In the genomic region with DNA sequence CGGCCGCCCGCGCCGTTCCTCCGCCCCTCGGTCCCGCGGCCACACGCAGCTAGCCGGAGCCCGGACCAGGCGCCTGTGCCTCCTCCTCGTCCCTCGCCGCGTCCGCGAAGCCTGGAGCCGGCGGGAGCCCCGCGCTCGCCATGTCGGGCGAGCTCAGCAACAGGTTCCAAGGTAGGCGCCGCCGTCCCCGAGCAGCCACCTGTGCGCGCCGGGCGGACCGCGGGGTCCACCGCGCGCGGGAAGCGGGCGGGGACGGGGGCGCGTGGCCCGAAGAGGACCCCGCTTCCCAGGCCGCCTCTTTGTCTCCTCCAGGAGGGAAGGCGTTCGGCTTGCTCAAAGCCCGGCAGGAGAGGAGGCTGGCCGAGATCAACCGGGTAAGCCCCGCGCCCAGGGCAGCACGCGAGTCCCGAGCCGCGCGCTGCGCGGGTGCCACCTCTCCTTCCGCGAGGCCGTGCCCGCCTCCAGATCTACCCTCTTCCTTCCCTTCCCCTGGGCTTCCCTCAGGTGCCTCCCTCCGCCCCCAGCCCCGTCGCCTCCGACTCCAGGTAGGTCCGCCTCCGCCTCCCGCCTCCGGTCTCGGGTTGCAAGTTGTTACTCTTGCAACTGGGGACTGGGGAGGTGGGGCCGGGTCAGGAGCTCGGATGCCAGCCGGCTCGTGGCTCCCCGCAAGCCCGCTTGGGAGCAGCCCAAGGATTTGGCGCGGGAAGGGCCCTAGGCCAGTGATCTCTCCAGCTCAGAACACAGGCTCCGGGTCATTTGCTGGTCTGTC, we compare ENCODE assay signal across 8 cellular contexts. TPM values are rescaled to one million over a fixed set of nuclear protein-coding genes. Genes with fewer than 3 reads are reported as not detected.
DNase-seq lines count a peak whose midpoint lies in the region; ATAC-seq and TF ChIP-seq lines count a peak whose summit lies in the region.

Gene AIF1L (plus strand): TSS at position 42 of the 769 bp plus-strand sequence. CDS start 99 bp downstream, at position 141.

- H3K9me3 Mint-ChIP-seq in activated T-helper 2 cell treated with anti-CD3 and anti-CD28 coated beads, Interferon-gamma antibody, Interleukin-2, Interleukin-4, amounts not matched to agents 10 μg/mL and 5 μg/mL and 100 μg/mL, durations not matched to agents 14 hours and 24 hours and 36 hours, result no peaks in the 10 kb centered on the region
- H3K9me3 Mint-ChIP-seq in progenitor cell of endocrine pancreas (ENCODE audit: low read depth), result no peaks in the 10 kb centered on the region

- peaks cover 0 to 42% (median 10%) of the 10 kb centered on the region in 9 donors for H3K27me3 ChIP-seq in heart left ventricle

- H3K36me3 Mint-ChIP-seq in activated T-helper 2 cell treated with anti-CD3 and anti-CD28 coated beads, Interferon-gamma antibody, Interleukin-2, Interleukin-4, amounts not matched to agents 10 μg/mL and 5 μg/mL and 100 μg/mL, durations not matched to agents 14 hours and 24 hours and 36 hours (ENCODE audit: low read depth), result no peaks in the 10 kb centered on the region
- no peaks in the 10 kb centered on the region for H3K36me3 Mint-ChIP-seq in progenitor cell of endocrine pancreas (ENCODE audit: insufficient read depth)

- H3K4me3 Mint-ChIP-seq in activated T-helper 2 cell treated with anti-CD3 and anti-CD28 coated beads, Interferon-gamma antibody, Interleukin-2, Interleukin-4, amounts not matched to agents 10 μg/mL and 5 μg/mL and 100 μg/mL, durations not matched to agents 14 hours and 24 hours and 36 hours (ENCODE audit: low read depth), result peak within 1 kb of the TSS; percentile 49
- H3K4me3 Mint-ChIP-seq in progenitor cell of endocrine pancreas (ENCODE audit: low read depth), result peak within 1 kb of the TSS; percentile 80

- peaks cover 0 to 51% (median 22%) of the 10 kb centered on the region in 12 donors for H3K4me1 ChIP-seq in heart left ventricle

- H3K27me3 Mint-ChIP-seq in activated T-helper 2 cell treated with anti-CD3 and anti-CD28 coated beads, Interferon-gamma antibody, Interleukin-2, Interleukin-4, amounts not matched to agents 10 μg/mL and 5 μg/mL and 100 μg/mL, durations not matched to agents 14 hours and 24 hours and 36 hours (ENCODE audit: low read depth), result peaks cover 36% of the 10 kb centered on the region
- H3K27me3 Mint-ChIP-seq in progenitor cell of endocrine pancreas, result peaks cover 18% of the 10 kb centered on the region

- no peak within 1 kb of the TSS for H3K27ac Mint-ChIP-seq in activated T-helper 2 cell treated with anti-CD3 and anti-CD28 coated beads, Interferon-gamma antibody, Interleukin-2, Interleukin-4, amounts not matched to agents 10 μg/mL and 5 μg/mL and 100 μg/mL, durations not matched to agents 14 hours and 24 hours and 36 hours
- H3K27ac Mint-ChIP-seq in progenitor cell of endocrine pancreas, result peak within 1 kb of the TSS; percentile 78

- peak within 1 kb of the TSS; percentile 60 to 89 (median 69) for H3K4me3 ChIP-seq in heart left ventricle

- peak in 1 of 2 donors; percentile 62 for TF ChIP-seq POLR2A in heart left ventricle (IDR thresholded peaks at IDR 0.05)

- H3K36me3 ChIP-seq in heart left ventricle, result no peaks in the 10 kb centered on the region

- peaks cover 3% of the 10 kb centered on the region for H3K4me1 Mint-ChIP-seq in activated T-helper 2 cell treated with anti-CD3 and anti-CD28 coated beads, Interferon-gamma antibody, Interleukin-2, Interleukin-4, amounts not matched to agents 10 μg/mL and 5 μg/mL and 100 μg/mL, durations not matched to agents 14 hours and 24 hours and 36 hours (ENCODE audit: low read depth)
- H3K4me1 Mint-ChIP-seq in progenitor cell of endocrine pancreas (ENCODE audit: low read depth), result peaks cover 8% of the 10 kb centered on the region

- TF ChIP-seq CTCF in heart left ventricle (IDR thresholded peaks at IDR 0.05) (no peak), progenitor cell of endocrine pancreas (IDR thresholded peaks at IDR 0.05; ENCODE audit: unreplicated experiment) (no peak)

- peak within 1 kb of the TSS; percentile 32 to 88 (median 80) for H3K27ac ChIP-seq in heart left ventricle

- 1 to 3% (median 2%) methylated on average over 38 to 85 of the region's 85 CpGs for WGBS in heart left ventricle, 4 donors

- no peaks in the 10 kb centered on the region for H3K9me3 ChIP-seq in heart left ventricle

- peak in 3 of 4 donors; percentile 24 to 46 (median 28) for ATAC-seq in heart left ventricle
- ATAC-seq in GM18868 (IDR thresholded peaks at IDR 0.05; ENCODE audit: unreplicated experiment), result no peak
- no peak for ATAC-seq in HG03175 (IDR thresholded peaks at IDR 0.05; ENCODE audit: unreplicated experiment)

- intact Hi-C loops in activated T-helper 2 cell treated with anti-CD3 and anti-CD28 coated beads, Interferon-gamma antibody, Interleukin-2, Interleukin-4, amounts not matched to agents 10 μg/mL and 5 μg/mL and 100 μg/mL, durations not matched to agents 14 hours and 24 hours and 36 hours (cut with micrococcal nuclease), result no loop called here
- intact Hi-C loops in heart left ventricle (cut with DNase I), result loop anchor here in 2 of 10 donors (5.0 kb wide), 1 partner anchor 39 kb away; no protein-coding TSS in a partner anchor

- DNase-seq in Caki2 (ENCODE audit: low read depth) (peak; percentile 45), NCI-H1105 treated with DMSO at 0.1 percent for 48 hours (lab: John Stamatoyannopoulos, UW) (peak; percentile 59), heart left ventricle (peak in 1 of 5 donors; percentile 46), progenitor cell of endocrine pancreas (ENCODE audit: low spot score, unreplicated experiment) (peak; percentile 59), SK-N-DZ (ENCODE audit: low spot score) (no peak)
- no peak for DNase-seq in activated T-helper 2 cell treated with anti-CD3 and anti-CD28 coated beads, Interferon-gamma antibody, Interleukin-2, Interleukin-4, amounts not matched to agents 10 μg/mL and 5 μg/mL and 100 μg/mL, durations not matched to agents 14 hours and 24 hours and 36 hours (ENCODE audit: low spot score)

- in situ Hi-C loops in Caki2 (cut with HindIII; ENCODE audit: low pct_unique_long_range_greater_than_20kb, low sequenced_read_pairs), result no loop called here

RNA-seq across cellular contexts. Expression of gene AIF1L, which starts in this region (rescaled TPM):
- 15.0 and 17.7 TPM in 2 replicates for total RNA-seq in Caki2 (2014; rRNA removed; shearing (Covaris generic); ENCODE audit: low replicate concordance)
- 0.27 and 0.55 TPM in 2 replicates for total RNA-seq in activated T-helper 2 cell treated with anti-CD3 and anti-CD28 coated beads, Interferon-gamma antibody, Interleukin-2, Interleukin-4, amounts not matched to agents 10 μg/mL and 5 μg/mL and 100 μg/mL, durations not matched to agents 14 hours and 24 hours and 36 hours
- total RNA-seq in heart left ventricle (10 to 100 TPM; 12.1 to 93.8 (median 23.7) TPM), progenitor cell of endocrine pancreas (71.1 and 72.5 TPM in 2 replicates)
- polyA plus RNA-seq in heart left ventricle, result 10 to 100 TPM; 15.9 to 23.1 TPM
- 19.6 and 20.7 TPM in 2 replicates for polyA plus RNA-seq in SK-N-DZ (2014; cell fraction: cytosol; rRNA removed)
- 12.8 and 13.3 TPM in 2 replicates for polyA plus RNA-seq in SK-N-DZ (2014; cell fraction: nucleus; rRNA removed)

Comparison
In these comparisons a context has a peak if more than half of its experiments do, and no peak if none do; other contexts are left out.
1. DNase-seq: peak in Caki2 (single experiment), NCI-H1105 treated with DMSO at 0.1 percent for 48 hours (single experiment) and progenitor cell of endocrine pancreas (single experiment); none in activated T-helper 2 cell treated with anti-CD3 and anti-CD28 coated beads, Interferon-gamma antibody, Interleukin-2, Interleukin-4, amounts not matched to agents 10 μg/mL and 5 μg/mL and 100 μg/mL, durations not matched to agents 14 hours and 24 hours and 36 hours (single experiment) and SK-N-DZ (single experiment).
2. ATAC-seq: peak in heart left ventricle (3 of 4); none in GM18868 (single experiment) and HG03175 (single experiment).